Comparison of ENCODE assay signal across 1 cellular context in genomic region chr1:30807318-30808066, GRCh38.
TF ChIP-seq lines count a peak whose summit lies in the region.

No MANE protein-coding gene starts in this region.

TF ChIP-seq in GM23338, 12 proteins besides CTCF, POLR2A, EP300 and RAD21 (continued from another document):
- TF ChIP-seq ETS1 (IDR thresholded peaks at IDR 0.05) (no peak), POLR2AphosphoS5 (IDR thresholded peaks at IDR 0.05; ENCODE audit: low read depth) (no peak), STAT1 (IDR thresholded peaks at IDR 0.05; ENCODE audit: unreplicated experiment) (no peak), JUNB (IDR thresholded peaks at IDR 0.05; ENCODE audit: unreplicated experiment) (no peak), REST (IDR thresholded peaks at IDR 0.05; ENCODE audit: unreplicated experiment) (no peak), ZNF114 (CRISPR knock-in tag; IDR thresholded peaks at IDR 0.05) (no peak), CREB1 (CRISPR knock-in tag; IDR thresholded peaks at IDR 0.05; ENCODE audit: low read depth) (no peak), NANOG (IDR thresholded peaks at IDR 0.05; ENCODE audit: borderline replicate concordance) (no peak), ZNF331 (CRISPR knock-in tag; IDR thresholded peaks at IDR 0.05; ENCODE audit: low read depth) (no peak), EZH2 (IDR thresholded peaks at IDR 0.05; ENCODE audit: low read depth, unreplicated experiment) (no peak)
